ENCODE assay signal across 8 cellular contexts in genomic region chr5:96619946-96620345, GRCh38.
"Had no signal": no experiment of that assay in that cellular context is flagged by ENCODE, and none has a peak within 500 bp of the region (broad histone marks: within the 10 kb centered on the region; RNA-seq: fewer than 3 reads in every experiment).

No MANE protein-coding gene starts in this region.

- H3K36me3 ChIP-seq: HAP-1 had no signal

- ATAC-seq: HCT116, HepG2 had no signal

- H3K4me3 ChIP-seq: GM23248, HAP-1 had no signal

- H3K27ac ChIP-seq: GM23248, HL-60 had no signal

- H3K9me3 ChIP-seq: HAP-1 had no signal

- H3K4me1 ChIP-seq: HAP-1 had no signal

- DNase-seq: GM23248, GOT3, H7, HFFc6 had no signal
